3 cellular contexts compared by ENCODE assay signal in genomic region chr22:23064381-23065068, GRCh38.
TF ChIP-seq lines count a peak whose summit lies in the region.

No MANE protein-coding gene starts in this region.

TF ChIP-seq in SK-N-SH, 30 proteins besides CTCF, POLR2A, EP300 and RAD21:
- no peak for TF ChIP-seq FOSL2 (IDR thresholded peaks at IDR 0.05; ENCODE audit: borderline replicate concordance, low read depth)
- TF ChIP-seq EZH2phosphoT487 (IDR thresholded peaks at IDR 0.05; ENCODE audit: borderline replicate concordance, low read depth), result no peak
- no peak for TF ChIP-seq TAF1 (IDR thresholded peaks at IDR 0.05; ENCODE audit: borderline replicate concordance, low read depth, low read length)
- TF ChIP-seq SIN3A (IDR thresholded peaks at IDR 0.05; ENCODE audit: borderline replicate concordance, low read depth, low read length), result no peak
- no peak for TF ChIP-seq GATA2 (CRISPR knock-in tag; IDR thresholded peaks at IDR 0.05)
- no peak for TF ChIP-seq NRF1 (IDR thresholded peaks at IDR 0.05; ENCODE audit: low read depth, low read length)
- TF ChIP-seq USF2 (IDR thresholded peaks at IDR 0.05; ENCODE audit: borderline replicate concordance, low read depth, low read length), result no peak
- TF ChIP-seq ZBTB33 (IDR thresholded peaks at IDR 0.05; ENCODE audit: borderline replicate concordance, low read depth), result no peak
- no peak for TF ChIP-seq TEAD4 (IDR thresholded peaks at IDR 0.05; ENCODE audit: borderline replicate concordance, insufficient read depth)
- no peak for TF ChIP-seq MXI1 (IDR thresholded peaks at IDR 0.05; ENCODE audit: low read depth, low read length)
- TF ChIP-seq RFX5 (IDR thresholded peaks at IDR 0.05; ENCODE audit: low read length), result no peak

TF ChIP-seq in SK-N-SH treated with all-trans-retinoic acid at 6 μM for 48 hours, 23 proteins besides CTCF, POLR2A, EP300 and RAD21:
- TF ChIP-seq CREB5 (CRISPR knock-in tag; IDR thresholded peaks at IDR 0.05; ENCODE audit: low read depth) (no peak), ESRRG (CRISPR knock-in tag; IDR thresholded peaks at IDR 0.05) (no peak), RARB (CRISPR knock-in tag; IDR thresholded peaks at IDR 0.05) (no peak), ZFP30 (CRISPR knock-in tag; IDR thresholded peaks at IDR 0.05) (no peak), TOX (CRISPR knock-in tag; IDR thresholded peaks at IDR 0.05; ENCODE audit: borderline replicate concordance) (no peak), TCF4 (CRISPR knock-in tag; IDR thresholded peaks at IDR 0.05; ENCODE audit: borderline replicate concordance) (no peak), GLIS3 (CRISPR knock-in tag; IDR thresholded peaks at IDR 0.05) (no peak), PATZ1 (CRISPR knock-in tag; IDR thresholded peaks at IDR 0.05; ENCODE audit: borderline replicate concordance) (no peak), ZNF565 (CRISPR knock-in tag; conservative IDR thresholded peaks at IDR 0.05; ENCODE audit: low read depth) (no peak), SNAI2 (CRISPR knock-in tag; IDR thresholded peaks at IDR 0.05) (no peak), OSR1 (CRISPR knock-in tag; IDR thresholded peaks at IDR 0.05) (no peak), CSDC2 (CRISPR knock-in tag; IDR thresholded peaks at IDR 0.05) (no peak)
TF ChIP-seq in SK-N-SH treated with all-trans-retinoic acid at 6 μM for 48 hours: peak in this region for 0.

TF ChIP-seq in H1, 55 proteins besides CTCF, POLR2A, EP300 and RAD21:
- TF ChIP-seq BRCA1 (IDR thresholded peaks at IDR 0.05; ENCODE audit: low read depth, low read length) (no peak), CTBP2 (IDR thresholded peaks at IDR 0.05; ENCODE audit: borderline replicate concordance, insufficient read depth, insufficient read length, low read length) (no peak), SP2 (IDR thresholded peaks at IDR 0.05; ENCODE audit: low read length) (no peak), KDM5A (IDR thresholded peaks at IDR 0.05; ENCODE audit: low read length) (no peak), MAX (IDR thresholded peaks at IDR 0.05) (no peak), JUND (IDR thresholded peaks at IDR 0.05; ENCODE audit: low read length) (no peak), EZH2 (IDR thresholded peaks at IDR 0.05; ENCODE audit: low read depth, low read length, severe bottlenecking) (no peak)
